Comparison of ENCODE assay signal across 10 cellular contexts in genomic region chr2:145158051-145158586, GRCh38.
A peak's percentile ranks its signal among the peaks of the same experiment; 100 is the strongest.
DNase-seq lines count a peak whose midpoint lies in the region; ATAC-seq lines count a peak whose summit lies in the region.
"Had no signal": no experiment of that assay in that cellular context is flagged by ENCODE, and none has a peak within 500 bp of the region (broad histone marks: within the 10 kb centered on the region; RNA-seq: fewer than 3 reads in every experiment).

No MANE protein-coding gene starts in this region.

- ATAC-seq in Right ventricle myocardium superior (ENCODE audit: poor library complexity) (peak; percentile 97), sciatic nerve (peak; percentile 98)

- intact Hi-C loops in Right ventricle myocardium superior (cut with DNase I) (no loop called here), sciatic nerve (cut with DNase I) (no loop called here)

- DNase-seq in ELR (ENCODE audit: low read depth), result peak; percentile 75
- peak; percentile 92 for DNase-seq in RPMI7951 (ENCODE audit: low read depth)
- DNase-seq in Right ventricle myocardium superior, result peak; percentile 79
- DNase-seq in sciatic nerve (ENCODE audit: low spot score), result peak; percentile 70
- no peak for DNase-seq in hypothalamus (lab: John Stamatoyannopoulos, UW)
- DNase-seq in Ammon's horn (ENCODE audit: low spot score), result no peak
- no peak for DNase-seq in hippocampal formation (lab: John Stamatoyannopoulos, UW)
- no peak for DNase-seq in KG1 (lab: John Stamatoyannopoulos, UW)
- DNase-seq: activated CD8-positive, alpha-beta memory T cell treated with anti-CD3 and anti-CD28 coated beads, Interleukin-2, amount 50 U/mL, for 48 hours; SHP77 treated with DMSO at 0.1 percent for 48 hours had no signal

Comparison
In these comparisons a context has a peak if more than half of its experiments do, and no peak if none do; other contexts are left out.
1. DNase-seq: peak in ELR (single experiment), RPMI7951 (single experiment), Right ventricle myocardium superior (single experiment) and sciatic nerve (single experiment); none in hypothalamus (0 of 51), Ammon's horn (single experiment), hippocampal formation (0 of 2) and KG1 (single experiment).